8 cellular contexts compared by ENCODE assay signal in genomic region chr7:18570890-18571478, GRCh38.
A peak's percentile ranks its signal among the peaks of the same experiment; 100 is the strongest.
DNase-seq lines count a peak whose midpoint lies in the region; ATAC-seq and TF ChIP-seq lines count a peak whose summit lies in the region.

No MANE protein-coding gene starts in this region.

- peak; percentile 95 for TF ChIP-seq RAD21 in SK-N-SH (IDR thresholded peaks at IDR 0.05; ENCODE audit: low read length)

- no peaks in the 10 kb centered on the region for H4K20me1 ChIP-seq in SK-N-SH (ENCODE audit: insufficient read depth)

- no peaks in the 10 kb centered on the region for H3K9me3 ChIP-seq in SK-N-SH

- CTCF ChIA-PET in SK-N-SH (lab: Yijun Ruan, JAX) (interaction anchor here (0.7 to 21.6 kb wide), 41 partner anchors 10 to 1074 kb away, joined by 3 to 495 read pairs (median 5); partner anchors contain the start of gene HDAC9), T-cell (lab: Charles Lee) (interaction anchor here in 1 of 2 donors (1.7 kb wide), 1 partner anchor 219 kb away, joined by 4 read pairs; no protein-coding TSS in a partner anchor)

- H3K9me2 ChIP-seq in SK-N-SH: no peaks in the 10 kb centered on the region

- POLR2A ChIA-PET in SK-N-SH (lab: Yijun Ruan, JAX) (interaction anchor here (1.1 to 1.8 kb wide), 3 partner anchors 75 to 218 kb away, joined by 3 to 8 read pairs (median 6); partner anchors contain the start of gene HDAC9), T-cell (lab: Charles Lee) (no interaction called here)

- H3K4me3 Mint-ChIP-seq in T-cell: no peak overlapping the region

- H3K27ac Mint-ChIP-seq in T-cell: no peak overlapping the region

- TF ChIP-seq CTCF in C4-2B (conservative IDR thresholded peaks at IDR 0.05) (peak; percentile 84), SK-N-SH (IDR thresholded peaks at IDR 0.05) (peak; percentile 93)

- H3K4me1 Mint-ChIP-seq in T-cell: peaks cover 0 to under 1% (median 0%) of the 10 kb centered on the region in 3 donors

- no peak for TF ChIP-seq EP300 in SK-N-SH (IDR thresholded peaks at IDR 0.05; ENCODE audit: borderline replicate concordance in 1 of 2, low read depth in 1 of 2, low read length in 1 of 2)

- peaks cover 4 to 18% of the 10 kb centered on the region in 2 experiments for H3K36me3 ChIP-seq in SK-N-SH (replicated peaks in 1 of 2; ENCODE audit: control insufficient read depth in 1 of 2, insufficient read depth in 2 of 2, low read length in 1 of 2)

- peaks cover 10 to 13% of the 10 kb centered on the region in 2 experiments; a peak in 3 of 4 replicates for H3K4me1 ChIP-seq in SK-N-SH (ENCODE audit: control insufficient read depth in 1 of 2, insufficient read depth in 2 of 2, low read depth in 1 of 2, low read length in 1 of 2)

- peak; percentile 13 for DNase-seq in KBM-7
- DNase-seq in SK-N-SH: peak; percentile 65
- DNase-seq in inferior parietal cortex (ENCODE audit: extremely low spot score): peak; percentile 72
- DNase-seq in activated naive CD4-positive, alpha-beta T cell treated with anti-CD3 and anti-CD28 coated beads, Interleukin-2, amount 50 U/mL, for 16 hours: no peak
- no peak for DNase-seq in activated T-cell treated with anti-CD3 and anti-CD28 coated beads for 4 hours
- DNase-seq in T-cell: no peak

- in situ Hi-C loops in KBM-7 (cut with MboI; ENCODE audit: low pct_unique_long_range_greater_than_20kb, low sequenced_read_pairs): no loop called here

- H3K9ac ChIP-seq in SK-N-SH: no peak overlapping the region

- no peaks in the 10 kb centered on the region for H3K27me3 ChIP-seq in SK-N-SH (ENCODE audit: insufficient read depth)

- no peaks in the 10 kb centered on the region for H3K9me3 Mint-ChIP-seq in T-cell

- H3K27ac ChIP-seq in C4-2B (no peak overlapping the region), SK-N-SH (ENCODE audit: low read depth in 2 of 2, low read length in 1 of 2) (peak overlapping the region in 1 of 2 experiments; percentile 53; a peak in 1 of 4 replicates)

- H3K4me2 ChIP-seq in SK-N-SH: no peak overlapping the region

- H2AFZ ChIP-seq in SK-N-SH (ENCODE audit: low read depth): no peak overlapping the region

- H3K79me2 ChIP-seq in SK-N-SH (ENCODE audit: insufficient read depth): peaks cover 51% of the 10 kb centered on the region

- no peak overlapping the region for H3K4me3 ChIP-seq in SK-N-SH (ENCODE audit: low read depth in 2 of 2, low read length in 1 of 2)

- ATAC-seq in HG02938 (IDR thresholded peaks at IDR 0.05; ENCODE audit: unreplicated experiment): no peak
- no peak for ATAC-seq in T-cell (replicated peaks in 1 of 4)

- H3F3A ChIP-seq in SK-N-SH (replicated peaks; ENCODE audit: insufficient read depth): peaks cover 5% of the 10 kb centered on the region

- H3K36me3 Mint-ChIP-seq in T-cell: no peaks in the 10 kb centered on the region

- no peaks in the 10 kb centered on the region for H3K27me3 Mint-ChIP-seq in T-cell

- WGBS in SK-N-SH (ENCODE audit: low lambda C conversion rate): 58% methylated on average over 3 of the region's 3 CpGs

TF ChIP-seq in SK-N-SH, 30 proteins besides CTCF, POLR2A, EP300 and RAD21:
- TF ChIP-seq REST (IDR thresholded peaks at IDR 0.05; ENCODE audit: low read depth, low read length) (no peak), PBX3 (IDR thresholded peaks at IDR 0.05) (0 out of 2 replicates have a peak, but pooled peaks have one; percentile 28), GABPA (IDR thresholded peaks at IDR 0.05; ENCODE audit: low read depth) (no peak), SMC3 (IDR thresholded peaks at IDR 0.05; ENCODE audit: low read depth, low read length) (peak; percentile 90), RFX5 (IDR thresholded peaks at IDR 0.05; ENCODE audit: low read length) (no peak), POLR2AphosphoS5 (IDR thresholded peaks at IDR 0.05; ENCODE audit: low read depth, low read length) (no peak), NFIC (IDR thresholded peaks at IDR 0.05; ENCODE audit: borderline replicate concordance) (0 out of 2 replicates have a peak, but pooled peaks have one; percentile 8), SIN3A (IDR thresholded peaks at IDR 0.05; ENCODE audit: borderline replicate concordance, low read depth, low read length) (no peak), CHD2 (IDR thresholded peaks at IDR 0.05; ENCODE audit: low read length, partially characterized antibody) (no peak), FOXJ3 (CRISPR knock-in tag; IDR thresholded peaks at IDR 0.05) (no peak), TAF1 (IDR thresholded peaks at IDR 0.05; ENCODE audit: borderline replicate concordance, low read depth, low read length) (no peak), YY1 (IDR thresholded peaks at IDR 0.05; ENCODE audit: low read depth) (no peak)

Comparison
In these comparisons a context has a peak if more than half of its experiments do, and no peak if none do; other contexts are left out.
1. DNase-seq: peak in KBM-7 (single experiment), SK-N-SH (single experiment) and inferior parietal cortex (single experiment); none in activated naive CD4-positive, alpha-beta T cell treated with anti-CD3 and anti-CD28 coated beads, Interleukin-2, amount 50 U/mL, for 16 hours (single experiment), activated T-cell treated with anti-CD3 and anti-CD28 coated beads for 4 hours (single experiment) and T-cell (0 of 34).